18 cellular contexts compared by ENCODE assay signal in genomic region chr7:44415510-44415909, GRCh38.
A peak's percentile ranks its signal among the peaks of the same experiment; 100 is the strongest.
DNase-seq lines count a peak whose midpoint lies in the region; ATAC-seq, FAIRE-seq and TF ChIP-seq lines count a peak whose summit lies in the region.
"Had no signal": no experiment of that assay in that cellular context is flagged by ENCODE, and none has a peak within 500 bp of the region (broad histone marks: within the 10 kb centered on the region; RNA-seq: fewer than 3 reads in every experiment).

No MANE protein-coding gene starts in this region.

- H3K36me3 Mint-ChIP-seq in activated naive CD4-positive, alpha-beta T cell treated with anti-CD3 and anti-CD28 coated beads for 36 hours (ENCODE audit: low read depth) = peaks cover 27% of the 10 kb centered on the region
- H3K36me3 Mint-ChIP-seq in astrocyte (ENCODE audit: low read depth, unreplicated experiment) = peaks cover 18% of the 10 kb centered on the region
- peaks cover 17% of the 10 kb centered on the region for H3K36me3 Mint-ChIP-seq in natural killer cell treated with Interleukin-12 subunit alpha and Interleukin-12 subunit beta and Interleukin-15 and Interleukin-18, amount 100 ng/mL, for 72 hours
- peaks cover 46 to 69% of the 10 kb centered on the region in 2 donors for H3K36me3 Mint-ChIP-seq in CD14-positive monocyte

- H3K4me2 ChIP-seq in astrocyte (ENCODE audit: low read length) = peak overlapping the region; percentile 30
- H3K4me2 ChIP-seq: KMS-11 had no signal

- ATAC-seq in natural killer cell treated with Interleukin-12 subunit alpha and Interleukin-12 subunit beta and Interleukin-15 and Interleukin-18, amount 100 ng/mL, for 72 hours = no peak
- ATAC-seq in GM18907 (IDR thresholded peaks at IDR 0.05; ENCODE audit: unreplicated experiment) = no peak
- ATAC-seq: lower lobe of right lung; naive thymus-derived CD4-positive, alpha-beta T cell had no signal

- peaks cover 29% of the 10 kb centered on the region for H3K79me2 ChIP-seq in astrocyte (ENCODE audit: insufficient read depth, low read length)

- no peak for TF ChIP-seq CTCF in astrocyte (IDR thresholded peaks at IDR 0.05; ENCODE audit: insufficient read depth, low read depth, low read length)
- TF ChIP-seq CTCF in CD14-positive monocyte (IDR thresholded peaks at IDR 0.05) = no peak

- no peaks in the 10 kb centered on the region for H3K9me3 Mint-ChIP-seq in activated naive CD4-positive, alpha-beta T cell treated with anti-CD3 and anti-CD28 coated beads for 36 hours
- H3K9me3 Mint-ChIP-seq in astrocyte (ENCODE audit: unreplicated experiment) = peaks cover under 1% of the 10 kb centered on the region
- H3K9me3 Mint-ChIP-seq in natural killer cell treated with Interleukin-12 subunit alpha and Interleukin-12 subunit beta and Interleukin-15 and Interleukin-18, amount 100 ng/mL, for 72 hours = no peaks in the 10 kb centered on the region
- peaks cover under 1 to 13% (median 7%) of the 10 kb centered on the region in 7 donors for H3K9me3 Mint-ChIP-seq in CD14-positive monocyte

- H3K9me3 ChIP-seq in astrocyte (ENCODE audit: insufficient read depth, low read depth, low read length) = no peaks in the 10 kb centered on the region
- H3K9me3 ChIP-seq: prostate gland, stomach had no signal

- no peak for DNase-seq in activated naive CD4-positive, alpha-beta T cell treated with anti-CD3 and anti-CD28 coated beads for 36 hours
- DNase-seq in activated naive CD4-positive, alpha-beta T cell (lab: John Stamatoyannopoulos, UW) = no peak
- DNase-seq in M059J (ENCODE audit: low read depth) = peak; percentile 94
- DNase-seq in astrocyte (ENCODE audit: low read depth) = no peak
- peak; percentile 46 for DNase-seq in renal cortical epithelial cell (ENCODE audit: low read depth)
- DNase-seq in natural killer cell treated with Interleukin-12 subunit alpha and Interleukin-12 subunit beta and Interleukin-15 and Interleukin-18, amount 100 ng/mL, for 72 hours (ENCODE audit: low spot score) = no peak
- DNase-seq in CD14-positive monocyte (ENCODE audit: low spot score) = no peak
- DNase-seq: COR-L47; effector CD8-positive, alpha-beta T cell; lower lobe of right lung; naive thymus-derived CD4-positive, alpha-beta T cell; NCI-H1417; stimulated activated CD4-positive, alpha-beta T cell treated with anti-CD3 and anti-CD28 coated beads, Interleukin-12 subunit alpha, Interleukin-12 subunit beta, amount 100 ng/mL, for 4 hours; stomach had no signal

- peak overlapping the region; percentile 3 for H3K9ac ChIP-seq in astrocyte (ENCODE audit: low read length)
- H3K9ac ChIP-seq: KMS-11 had no signal

- no peak overlapping the region for H3K4me3 Mint-ChIP-seq in activated naive CD4-positive, alpha-beta T cell treated with anti-CD3 and anti-CD28 coated beads for 36 hours
- H3K4me3 Mint-ChIP-seq in astrocyte (ENCODE audit: unreplicated experiment) (no peak overlapping the region), CD14-positive monocyte (no peak overlapping the region)
- H3K4me3 Mint-ChIP-seq in natural killer cell treated with Interleukin-12 subunit alpha and Interleukin-12 subunit beta and Interleukin-15 and Interleukin-18, amount 100 ng/mL, for 72 hours = no peak overlapping the region
- H3K4me3 Mint-ChIP-seq: naive thymus-derived CD4-positive, alpha-beta T cell had no signal

- peaks cover 51% of the 10 kb centered on the region for H4K20me1 ChIP-seq in astrocyte (ENCODE audit: insufficient read depth, low read length)

- no peak overlapping the region for H3K4me3 ChIP-seq in astrocyte (ENCODE audit: insufficient read depth, low read depth, low read length)
- H3K4me3 ChIP-seq: cardiac muscle cell, lower lobe of right lung, prostate gland, stomach had no signal

- H3K27me3 Mint-ChIP-seq in activated naive CD4-positive, alpha-beta T cell treated with anti-CD3 and anti-CD28 coated beads for 36 hours (ENCODE audit: low read depth) = no peaks in the 10 kb centered on the region
- H3K27me3 Mint-ChIP-seq in astrocyte (ENCODE audit: low read depth, unreplicated experiment) (no peaks in the 10 kb centered on the region), CD14-positive monocyte (ENCODE audit: low read depth in 3 of 3) (no peaks in the 10 kb centered on the region)
- no peaks in the 10 kb centered on the region for H3K27me3 Mint-ChIP-seq in natural killer cell treated with Interleukin-12 subunit alpha and Interleukin-12 subunit beta and Interleukin-15 and Interleukin-18, amount 100 ng/mL, for 72 hours
- H3K27me3 Mint-ChIP-seq: naive thymus-derived CD4-positive, alpha-beta T cell had no signal

- no peaks in the 10 kb centered on the region for H3K27me3 ChIP-seq in astrocyte (ENCODE audit: insufficient read depth, low read length)
- H3K27me3 ChIP-seq: cardiac muscle cell, stomach had no signal

- FAIRE-seq in astrocyte (lab: Jason Lieb, UNC) = no peak

- peak overlapping the region; percentile 9 for H3K27ac ChIP-seq in astrocyte (ENCODE audit: low read depth, low read length)
- H3K27ac ChIP-seq: cardiac muscle cell, KMS-11, lower lobe of right lung, prostate gland, stomach had no signal

- intact Hi-C loops in activated naive CD4-positive, alpha-beta T cell treated with anti-CD3 and anti-CD28 coated beads for 36 hours (cut with micrococcal nuclease) = loop anchor here (1.0 kb wide), 1 partner anchor 45 kb away; no protein-coding TSS in a partner anchor
- intact Hi-C loops in CD14-positive monocyte (cut with micrococcal nuclease) = no loop called here

- H3K36me3 ChIP-seq in astrocyte (ENCODE audit: insufficient read depth, low read length) = peaks cover 2% of the 10 kb centered on the region
- H3K36me3 ChIP-seq: cardiac muscle cell, prostate gland had no signal

- CTCF ChIA-PET in activated naive CD4-positive, alpha-beta T cell treated with anti-CD3 and anti-CD28 coated beads for 36 hours (lab: Charles Lee) = interaction anchor here (0.5 to 1.2 kb wide), 2 partner anchors 77 to 174 kb away, joined by 4 read pairs; no protein-coding TSS in a partner anchor

- no peak overlapping the region for H2AFZ ChIP-seq in astrocyte (ENCODE audit: low read depth, low read length)

- H3K4me1 ChIP-seq in astrocyte (ENCODE audit: insufficient read depth, low read length) = peaks cover 15% of the 10 kb centered on the region
- H3K4me1 ChIP-seq: lower lobe of right lung, prostate gland had no signal

- H3K4me1 Mint-ChIP-seq in activated naive CD4-positive, alpha-beta T cell treated with anti-CD3 and anti-CD28 coated beads for 36 hours (ENCODE audit: low read depth) = peaks cover 23% of the 10 kb centered on the region
- H3K4me1 Mint-ChIP-seq in astrocyte (ENCODE audit: low read depth, unreplicated experiment) = peaks cover 13% of the 10 kb centered on the region
- H3K4me1 Mint-ChIP-seq in natural killer cell treated with Interleukin-12 subunit alpha and Interleukin-12 subunit beta and Interleukin-15 and Interleukin-18, amount 100 ng/mL, for 72 hours (ENCODE audit: low read depth in 2 of 2) = peaks cover 7 to 26% of the 10 kb centered on the region in 2 donors
- no peaks in the 10 kb centered on the region for H3K4me1 Mint-ChIP-seq in CD14-positive monocyte

- H3K27ac Mint-ChIP-seq in activated naive CD4-positive, alpha-beta T cell treated with anti-CD3 and anti-CD28 coated beads for 36 hours = peak overlapping the region; percentile 47
- peak overlapping the region; percentile 72 for H3K27ac Mint-ChIP-seq in astrocyte (ENCODE audit: unreplicated experiment)
- H3K27ac Mint-ChIP-seq in natural killer cell treated with Interleukin-12 subunit alpha and Interleukin-12 subunit beta and Interleukin-15 and Interleukin-18, amount 100 ng/mL, for 72 hours = no peak overlapping the region
- no peak overlapping the region for H3K27ac Mint-ChIP-seq in CD14-positive monocyte

Comparison
In these comparisons a context has a peak if more than half of its experiments do, and no peak if none do; other contexts are left out.
1. DNase-seq: peak in M059J (single experiment) and renal cortical epithelial cell (single experiment); none in activated naive CD4-positive, alpha-beta T cell treated with anti-CD3 and anti-CD28 coated beads for 36 hours (single experiment), activated naive CD4-positive, alpha-beta T cell (0 of 4), astrocyte (single experiment), natural killer cell treated with Interleukin-12 subunit alpha and Interleukin-12 subunit beta and Interleukin-15 and Interleukin-18, amount 100 ng/mL, for 72 hours (single experiment) and CD14-positive monocyte (single experiment).
2. H3K27ac Mint-ChIP-seq: peak in activated naive CD4-positive, alpha-beta T cell treated with anti-CD3 and anti-CD28 coated beads for 36 hours (single experiment) and astrocyte (single experiment); none in natural killer cell treated with Interleukin-12 subunit alpha and Interleukin-12 subunit beta and Interleukin-15 and Interleukin-18, amount 100 ng/mL, for 72 hours (0 of 2) and CD14-positive monocyte (0 of 7).